7 cellular contexts compared by ENCODE assay signal in the genomic region with DNA sequence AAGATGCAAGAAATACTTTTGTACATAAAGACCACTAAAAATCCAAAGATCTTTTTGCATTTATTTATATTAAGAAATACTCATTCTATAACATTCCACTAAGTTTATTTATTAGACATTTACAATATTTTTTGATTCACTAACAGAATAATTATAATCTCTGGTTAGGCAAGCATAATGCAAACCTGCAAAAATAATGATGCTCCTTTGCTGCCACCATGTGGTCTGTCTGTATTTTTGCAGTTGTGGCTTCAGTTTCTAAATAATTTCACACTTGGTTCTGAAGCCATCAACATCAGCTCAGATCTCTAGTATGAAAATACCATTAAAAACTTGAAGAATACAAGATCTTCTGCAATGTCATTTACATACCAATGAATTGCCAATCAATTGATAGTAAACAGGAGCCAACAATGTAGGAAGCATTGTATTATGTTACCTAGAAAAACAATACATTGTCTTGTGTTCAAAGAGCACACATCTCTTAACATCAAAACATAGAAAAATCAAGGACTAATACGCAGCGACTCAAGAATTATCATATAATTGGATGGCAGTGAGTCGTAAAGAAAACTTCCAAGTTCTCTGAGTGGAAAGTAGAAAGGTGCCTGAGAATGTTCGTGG. TPM values are rescaled to one million over a fixed set of nuclear protein-coding genes. Genes with fewer than 3 reads are reported as not detected.
DNase-seq lines count a peak whose midpoint lies in the region; ATAC-seq, FAIRE-seq and TF ChIP-seq lines count a peak whose summit lies in the region.

No MANE protein-coding gene starts in this region.

- TF ChIP-seq RAD21 in GM12878 (IDR thresholded peaks at IDR 0.05; ENCODE audit: insufficient read depth, low read depth, low read length), result peak; percentile 85

- H3K36me3 ChIP-seq in GM12878 (ENCODE audit: control insufficient read depth in 2 of 2, insufficient read depth in 2 of 2, low read length in 1 of 2) (no peaks in the 10 kb centered on the region), kidney (ENCODE audit: control insufficient read depth in 1 of 2, insufficient read depth in 2 of 2, low read length in 2 of 2) (no peaks in the 10 kb centered on the region)

- SMC1A ChIA-PET in GM12878 (lab: Charles Lee; ENCODE audit: uncharacterized antibody, unreplicated experiment), result interaction anchor here (0.7 to 2.0 kb wide), 22 partner anchors 9 to 1832 kb away, joined by 3 to 19 read pairs (median 4); no protein-coding TSS in a partner anchor

- H3K4me3 ChIP-seq in GM12878 (no peak overlapping the region), kidney (ENCODE audit: low read length in 2 of 2) (no peak overlapping the region)

- WGBS in GM12878 (ENCODE audit: insufficient coverage, insufficient replicate concordance, low lambda C conversion rate, missing lambda C conversion rate), result 21% methylated on average over 4 of the region's 4 CpGs

- ATAC-seq in GM19467 (IDR thresholded peaks at IDR 0.05; ENCODE audit: unreplicated experiment) (peak; percentile 82), GM12878 (peak; percentile 81)

- no peaks in the 10 kb centered on the region for H4K20me1 ChIP-seq in GM12878 (ENCODE audit: control insufficient read depth, insufficient read depth)

- H3K9me3 ChIP-seq in GM12878 (replicated peaks; ENCODE audit: control insufficient read depth, insufficient read depth, low read length) (no peaks in the 10 kb centered on the region), kidney (ENCODE audit: control insufficient read depth in 1 of 2, low read length in 2 of 2) (no peaks in the 10 kb centered on the region)

- TF ChIP-seq CTCF in GM12878 (IDR thresholded peaks at IDR 0.05 in 2 of 3, conservative IDR thresholded peaks at IDR 0.05 in 1 of 3; ENCODE audit: control insufficient read depth in 2 of 3, extremely low read depth in 1 of 3, insufficient read depth in 1 of 3, low read depth in 3 of 3, low read length in 3 of 3) (peak; percentile 53 to 77 (median 58)), kidney (IDR thresholded peaks at IDR 0.05; ENCODE audit: borderline replicate concordance, extremely low read depth, insufficient read depth) (peak; percentile 78)

- in situ Hi-C loops in GM12878 (cut with MboI), result loop anchor here (5.0 kb wide), 2 partner anchors 315 to 890 kb away; no protein-coding TSS in a partner anchor

- H3K27ac ChIP-seq in GM12878 (ENCODE audit: control insufficient read depth, insufficient read depth) (no peak overlapping the region), kidney (ENCODE audit: low read depth in 2 of 2, low read length in 2 of 2) (no peak overlapping the region)

- no peak overlapping the region for H3K9ac ChIP-seq in GM12878 (ENCODE audit: control insufficient read depth, insufficient read depth, low read length)
- H3K9ac ChIP-seq in kidney (ENCODE audit: low read length in 2 of 2), result no peak overlapping the region

- no peak overlapping the region for H3K4me2 ChIP-seq in GM12878 (ENCODE audit: control insufficient read depth, insufficient read depth)

- H3K27me3 ChIP-seq in GM12878 (replicated peaks in 1 of 2; ENCODE audit: control insufficient read depth in 2 of 2, insufficient read depth in 2 of 2, low read length in 1 of 2), result no peaks in the 10 kb centered on the region

- FAIRE-seq in GM12878 (lab: Jason Lieb, UNC), result peak; percentile 96
- peak; percentile 99 for FAIRE-seq in kidney (lab: Jason Lieb, UNC)

- intact Hi-C loops in GM12878 (cut with micrococcal nuclease; ENCODE audit: unreplicated experiment) (loop anchor here (1.0 to 10.0 kb wide), 6 partner anchors 125 to 886 kb away; no protein-coding TSS in a partner anchor), kidney (cut with DNase I) (no loop called here)

- no peaks in the 10 kb centered on the region for H3K4me1 ChIP-seq in GM12878 (ENCODE audit: control insufficient read depth, insufficient read depth, low read length)
- no peaks in the 10 kb centered on the region for H3K4me1 ChIP-seq in kidney (ENCODE audit: control insufficient read depth in 1 of 2, insufficient read depth in 1 of 2, low read depth in 1 of 2, low read length in 2 of 2)

- POLR2A ChIA-PET in GM12878 (lab: Charles Lee), result no interaction called here

- no TSS peak for BruUV-seq in GM12878 (replicated peaks; lab: Mats Ljungman, UMichigan)

- peak; percentile 72 for DNase-seq in EH (ENCODE audit: low read depth)
- peak; percentile 22 for DNase-seq in HK-2 (ENCODE audit: unreplicated experiment)
- peak; percentile 64 for DNase-seq in RPMI7951 (ENCODE audit: low read depth)
- DNase-seq in GM12878 (ENCODE audit: low read depth, low spot score), result no peak
- DNase-seq in kidney, result no peak
- DNase-seq in stimulated activated CD4-positive, alpha-beta T cell treated with anti-CD3 and anti-CD28 coated beads, Interleukin-2, amount 100 ng/mL, for 48 hours, result peak; percentile 41 to 54

- no peak for TF ChIP-seq EP300 in GM12878 (IDR thresholded peaks at IDR 0.05; ENCODE audit: borderline replicate concordance in 1 of 2, control insufficient read depth in 1 of 2, low read depth in 2 of 2, low read length in 2 of 2)

- RAD21 ChIA-PET in GM12878 (lab: Charles Lee; ENCODE audit: unreplicated experiment), result interaction anchor here (0.6 to 2.6 kb wide), 14 partner anchors 17 to 898 kb away, joined by 3 to 20 read pairs (median 6); partner anchors contain the start of gene WDR75

- TF ChIP-seq POLR2A in GM12878 (IDR thresholded peaks at IDR 0.05; ENCODE audit: low read depth, low read length), result no peak

- no peak overlapping the region for H2AFZ ChIP-seq in GM12878 (ENCODE audit: control insufficient read depth, low read depth, low read length)

- no peaks in the 10 kb centered on the region for H3K79me2 ChIP-seq in GM12878 (ENCODE audit: control insufficient read depth, insufficient read depth, low read length)

- CTCF ChIA-PET in GM12878 (lab: Yijun Ruan, JAX), result interaction anchor here (0.7 to 2.3 kb wide), 30 partner anchors 9 to 1832 kb away, joined by 3 to 33 read pairs (median 6); no protein-coding TSS in a partner anchor

TF ChIP-seq in GM12878, 131 proteins besides CTCF, POLR2A, EP300 and RAD21:
- TF ChIP-seq SIX5 (IDR thresholded peaks at IDR 0.05; ENCODE audit: low read depth, low read length, severe bottlenecking) (no peak), SMC3 (IDR thresholded peaks at IDR 0.05; ENCODE audit: borderline replicate concordance, low read length) (peak; percentile 87; the same call in 1 of the 2 replicates), IRF4 (IDR thresholded peaks at IDR 0.05; ENCODE audit: low read depth, low read length) (no peak), SUZ12 (IDR thresholded peaks at IDR 0.05; ENCODE audit: unreplicated experiment) (no peak)
- TF ChIP-seq, protein P1, sequence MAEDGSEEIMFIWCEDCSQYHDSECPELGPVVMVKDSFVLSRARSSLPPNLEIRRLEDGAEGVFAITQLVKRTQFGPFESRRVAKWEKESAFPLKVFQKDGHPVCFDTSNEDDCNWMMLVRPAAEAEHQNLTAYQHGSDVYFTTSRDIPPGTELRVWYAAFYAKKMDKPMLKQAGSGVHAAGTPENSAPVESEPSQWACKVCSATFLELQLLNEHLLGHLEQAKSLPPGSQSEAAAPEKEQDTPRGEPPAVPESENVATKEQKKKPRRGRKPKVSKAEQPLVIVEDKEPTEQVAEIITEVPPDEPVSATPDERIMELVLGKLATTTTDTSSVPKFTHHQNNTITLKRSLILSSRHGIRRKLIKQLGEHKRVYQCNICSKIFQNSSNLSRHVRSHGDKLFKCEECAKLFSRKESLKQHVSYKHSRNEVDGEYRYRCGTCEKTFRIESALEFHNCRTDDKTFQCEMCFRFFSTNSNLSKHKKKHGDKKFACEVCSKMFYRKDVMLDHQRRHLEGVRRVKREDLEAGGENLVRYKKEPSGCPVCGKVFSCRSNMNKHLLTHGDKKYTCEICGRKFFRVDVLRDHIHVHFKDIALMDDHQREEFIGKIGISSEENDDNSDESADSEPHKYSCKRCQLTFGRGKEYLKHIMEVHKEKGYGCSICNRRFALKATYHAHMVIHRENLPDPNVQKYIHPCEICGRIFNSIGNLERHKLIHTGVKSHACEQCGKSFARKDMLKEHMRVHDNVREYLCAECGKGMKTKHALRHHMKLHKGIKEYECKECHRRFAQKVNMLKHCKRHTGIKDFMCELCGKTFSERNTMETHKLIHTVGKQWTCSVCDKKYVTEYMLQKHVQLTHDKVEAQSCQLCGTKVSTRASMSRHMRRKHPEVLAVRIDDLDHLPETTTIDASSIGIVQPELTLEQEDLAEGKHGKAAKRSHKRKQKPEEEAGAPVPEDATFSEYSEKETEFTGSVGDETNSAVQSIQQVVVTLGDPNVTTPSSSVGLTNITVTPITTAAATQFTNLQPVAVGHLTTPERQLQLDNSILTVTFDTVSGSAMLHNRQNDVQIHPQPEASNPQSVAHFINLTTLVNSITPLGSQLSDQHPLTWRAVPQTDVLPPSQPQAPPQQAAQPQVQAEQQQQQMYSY (CRISPR knock-in tag; IDR thresholded peaks at IDR 0.05), result no peak

RNA-seq across cellular contexts. Expression of gene WDR75, which starts 28.8 kb away (rescaled TPM):
- total RNA-seq in RPMI7951 (2014; rRNA removed; shearing (Covaris generic)), result 52.1 and 62.5 TPM in 2 replicates
- 174 and 201 TPM in 2 replicates for total RNA-seq in GM12878 (2013; cell fraction: nucleolus; rRNA removed)
- total RNA-seq in GM12878 (2014; rRNA removed), result 77.9 and 86.9 TPM in 2 replicates
- 72.9 and 75.9 TPM in 2 replicates for total RNA-seq in GM12878 (2014; rRNA removed; fragmentation: Illumina TruSeq; extraction: Trizol)
- 50.5 and 56.7 TPM in 2 replicates for total RNA-seq in GM12878 (2021)
- polyA plus RNA-seq in GM12878 (2011; ENCODE audit: low read depth), result 17.2 TPM
- polyA plus RNA-seq in GM12878 (2011; rRNA removed), result 98.5 and 148 TPM in 2 replicates
- 31.9 and 39.6 TPM in 2 replicates for polyA plus RNA-seq in GM12878 (2011; cell fraction: cytosol; rRNA removed)
- 110 and 122 TPM in 2 replicates for polyA plus RNA-seq in GM12878 (2011; cell fraction: nucleus; rRNA removed)
- 25.3 and 32.0 TPM in 2 replicates for polyA plus RNA-seq in GM12878 (2012)
- polyA plus RNA-seq in GM12878 (2014; fragmentation: Illumina TruSeq; extraction: Trizol), result 87.6 and 100 TPM in 2 replicates
- polyA plus RNA-seq in GM12878 (2014; fragmentation: Nextera tagmentation; extraction: Ambion mirVana), result 10 to 100 TPM; 53.1 to 55.2 TPM
- 45.3 and 59.1 TPM in 2 replicates for polyA plus RNA-seq in GM12878 (2014; rRNA removed)
- polyA plus RNA-seq in GM12878 (2016; fragmentation: Nextera tagmentation; extraction: Ambion mirVana), result 10 to 100 TPM; 69.2 to 73.9 TPM
- 89.7 and 98.2 TPM in 2 replicates for polyA minus RNA-seq in GM12878 (2011; rRNA and poly(A)+ RNA removed)
- 14.6 and 23.1 TPM in 2 replicates for polyA minus RNA-seq in GM12878 (2011; cell fraction: cytosol; rRNA and poly(A)+ RNA removed)
- polyA minus RNA-seq in GM12878 (2011; cell fraction: nucleus; rRNA and poly(A)+ RNA removed), result 161 and 167 TPM in 2 replicates
- 28.3 TPM for total RNA-seq in kidney
- polyA plus RNA-seq in kidney (ENCODE audit: insufficient read depth, low read depth, low replicate concordance), result 15.6 TPM

Comparison
In these comparisons a context has a peak if more than half of its experiments do, and no peak if none do; other contexts are left out.
1. DNase-seq: peak in EH (single experiment), HK-2 (single experiment), RPMI7951 (single experiment) and stimulated activated CD4-positive, alpha-beta T cell treated with anti-CD3 and anti-CD28 coated beads, Interleukin-2, amount 100 ng/mL, for 48 hours (2 of 2); none in GM12878 (single experiment) and kidney (single experiment).